Comparison of ENCODE assay signal across 8 cellular contexts in genomic region chr14:73786942-73787759, GRCh38.
DNase-seq lines count a peak whose midpoint lies in the region; ATAC-seq and TF ChIP-seq lines count a peak whose summit lies in the region.

No MANE protein-coding gene starts in this region.

- DNase-seq in NCI-H82 (lab: John Stamatoyannopoulos, UW) = peak; percentile 55
- DNase-seq in NCI-H82 treated with DMSO at 0.1 percent for 48 hours (lab: John Stamatoyannopoulos, UW; ENCODE audit: unreplicated experiment) = no peak
- peak; percentile 64 for DNase-seq in WTC11 (ENCODE audit: low spot score)
- no peak for DNase-seq in chondrocyte (ENCODE audit: low spot score)
- DNase-seq in left lobe of liver (ENCODE audit: low spot score) = peak; percentile 75
- DNase-seq in stimulated activated CD4-positive, alpha-beta T cell treated with anti-CD3 and anti-CD28 coated beads, Interleukin-2, amount 100 ng/mL, for 48 hours = peak; percentile 50 to 51
- DNase-seq in NCI-H774 (lab: John Stamatoyannopoulos, UW) = no peak

- H3K36me3 Mint-ChIP-seq in WTC11 (no peaks in the 10 kb centered on the region), chondrocyte (ENCODE audit: low read depth) (no peaks in the 10 kb centered on the region)

- POLR2A ChIA-PET in WTC11 (lab: Charles Lee) = interaction anchor here (0.6 to 1.3 kb wide), 7 partner anchors 11 to 144 kb away, joined by 3 to 5 read pairs (median 4); partner anchors contain the start of gene PTGR2

- peaks cover 76% of the 10 kb centered on the region for H3K27me3 Mint-ChIP-seq in WTC11 (ENCODE audit: low read depth)
- no peaks in the 10 kb centered on the region for H3K27me3 Mint-ChIP-seq in chondrocyte (ENCODE audit: low read depth)

- CTCF ChIA-PET in WTC11 (lab: Charles Lee) = interaction anchor here (0.6 to 3.9 kb wide), 14 partner anchors 10 to 64 kb away, joined by 3 to 27 read pairs (median 5); partner anchors contain the start of gene PTGR2

- TF ChIP-seq CTCF in WTC11 (IDR thresholded peaks at IDR 0.05) = no peak
- no peak for TF ChIP-seq CTCF in chondrocyte (IDR thresholded peaks at IDR 0.05)

- no peaks in the 10 kb centered on the region for H3K9me3 Mint-ChIP-seq in WTC11
- no peaks in the 10 kb centered on the region for H3K9me3 Mint-ChIP-seq in chondrocyte (ENCODE audit: low read depth)

- no peak overlapping the region for H3K27ac Mint-ChIP-seq in WTC11
- H3K27ac Mint-ChIP-seq in chondrocyte (ENCODE audit: unreplicated experiment) = peak overlapping the region; percentile 97

- H3K4me1 Mint-ChIP-seq in WTC11 = peaks cover 44% of the 10 kb centered on the region
- H3K4me1 Mint-ChIP-seq in chondrocyte (ENCODE audit: low read depth) = peaks cover 79% of the 10 kb centered on the region

- H3K4me3 Mint-ChIP-seq in WTC11 (peak overlapping the region; percentile 90), chondrocyte (ENCODE audit: unreplicated experiment) (peak overlapping the region; percentile 75)

- ATAC-seq in HG03354 (IDR thresholded peaks at IDR 0.05; ENCODE audit: poor library complexity, severe bottlenecking, unreplicated experiment) = peak; percentile 54
- peak; percentile 66 for ATAC-seq in WTC11
- peak; percentile 66 for ATAC-seq in left lobe of liver

TF ChIP-seq in WTC11, 78 proteins besides CTCF, POLR2A, EP300 and RAD21:
- TF ChIP-seq TP53 (CRISPR knock-in tag; IDR thresholded peaks at IDR 0.05) (0 out of 2 replicates have a peak, but pooled peaks have one; percentile 33), KAT7 (CRISPR knock-in tag; IDR thresholded peaks at IDR 0.05; ENCODE audit: borderline replicate concordance) (peak; percentile 64; the same call in 1 of the 2 replicates), E2F5 (CRISPR knock-in tag; IDR thresholded peaks at IDR 0.05) (0 out of 2 replicates have a peak, but pooled peaks have one; percentile 14), NR1H2 (CRISPR knock-in tag; IDR thresholded peaks at IDR 0.05) (no peak)
TF ChIP-seq in WTC11: peak in this region for 3.

Comparison
In these comparisons a context has a peak if more than half of its experiments do, and no peak if none do; other contexts are left out.
1. DNase-seq: peak in NCI-H82 (single experiment), WTC11 (single experiment), left lobe of liver (single experiment) and stimulated activated CD4-positive, alpha-beta T cell treated with anti-CD3 and anti-CD28 coated beads, Interleukin-2, amount 100 ng/mL, for 48 hours (2 of 2); none in NCI-H82 treated with DMSO at 0.1 percent for 48 hours (single experiment), chondrocyte (single experiment) and NCI-H774 (single experiment).
2. Peak in every context shown above with its lines, with median percentiles within 50 percentile points of each other: ATAC-seq.